In genomic region chr2:97697252-97698235, GRCh38 we compare ENCODE assay signal across 8 cellular contexts.
DNase-seq lines count a peak whose midpoint lies in the region; ATAC-seq and TF ChIP-seq lines count a peak whose summit lies in the region.

No MANE protein-coding gene starts in this region.

- ATAC-seq in HG03342 (IDR thresholded peaks at IDR 0.05; ENCODE audit: unreplicated experiment), result peak; percentile 50
- ATAC-seq in activated CD4-positive, CD25-positive, alpha-beta regulatory T cell treated with anti-CD3 and anti-CD28 coated beads, Interleukin-2, amount 50 U/mL, for 24 hours, result peak; percentile 93 to 95

- DNase-seq in GM10266 (ENCODE audit: extremely low spot score), result peak; percentile 80
- peak; percentile 15 for DNase-seq in NCI-H510A (lab: John Stamatoyannopoulos, UW)
- peak; percentile 84 for DNase-seq in central memory CD4-positive, alpha-beta T cell
- DNase-seq in islet precursor cell, result peak; percentile 87
- peak; percentile 87 to 91 for DNase-seq in stimulated activated CD4-positive, alpha-beta T cell treated with anti-CD3 and anti-CD28 coated beads, Interleukin-15, amount 100 ng/mL, for 48 hours (ENCODE audit: low read depth in 2 of 2)
- DNase-seq in cortex of kidney (lab: John Stamatoyannopoulos, UW), result no peak

- peak; percentile 91 for TF ChIP-seq CTCF in GM10266 (IDR thresholded peaks at IDR 0.05; ENCODE audit: control insufficient read depth, insufficient read depth, low read depth, missing control alignments)
